8 cellular contexts compared by ENCODE assay signal in genomic region chr1:152458384-152459185, GRCh38. TPM values are rescaled to one million over a fixed set of nuclear protein-coding genes. Genes with fewer than 3 reads are reported as not detected.
A peak's percentile ranks its signal among the peaks of the same experiment; 100 is the strongest.
DNase-seq lines count a peak whose midpoint lies in the region; ATAC-seq, FAIRE-seq and TF ChIP-seq lines count a peak whose summit lies in the region.

No MANE protein-coding gene starts in this region.

- H3K4me3 ChIP-seq in NT2/D1 (ENCODE audit: insufficient read length, low read depth) (no peak overlapping the region), endothelial cell of umbilical vein (replicated peaks in 1 of 3; ENCODE audit: insufficient read depth in 1 of 3, low read depth in 1 of 3, low read length in 3 of 3) (no peak overlapping the region)
- no peak overlapping the region for H3K4me3 ChIP-seq in naive thymus-derived CD4-positive, alpha-beta T cell (ENCODE audit: low read length)

- no peak overlapping the region for H2AFZ ChIP-seq in endothelial cell of umbilical vein (ENCODE audit: low read depth, low read length)

- H3K9ac ChIP-seq in NT2/D1 (ENCODE audit: insufficient read length, low read depth) (no peak overlapping the region), endothelial cell of umbilical vein (replicated peaks; ENCODE audit: extremely low read depth, insufficient read depth, low read length) (no peak overlapping the region)

- TF ChIP-seq CTCF in endothelial cell of umbilical vein (IDR thresholded peaks at IDR 0.05; ENCODE audit: extremely low read depth in 1 of 2, insufficient read depth in 1 of 2, low read depth in 1 of 2, low read length in 2 of 2), result peak; percentile 78 to 80

- peak overlapping the region in 5 of 9 donors; percentile 2 to 78 (median 19) for H3K27ac Mint-ChIP-seq in naive thymus-derived CD4-positive, alpha-beta T cell

- peaks cover 5% of the 10 kb centered on the region for H3K27me3 ChIP-seq in NT2/D1 (ENCODE audit: insufficient read depth, insufficient read length)
- H3K27me3 ChIP-seq in endothelial cell of umbilical vein (ENCODE audit: control insufficient read depth in 2 of 2, insufficient read depth in 2 of 2, low read length in 2 of 2), result peaks cover 0 to 4% of the 10 kb centered on the region in 2 experiments
- no peaks in the 10 kb centered on the region for H3K27me3 ChIP-seq in naive thymus-derived CD4-positive, alpha-beta T cell (ENCODE audit: control insufficient read depth in 2 of 2, insufficient read depth in 2 of 2, low read length in 2 of 2)

- intact Hi-C loops in endothelial cell of umbilical vein (cut with micrococcal nuclease), result loop anchor here (1.0 to 5.0 kb wide), 6 partner anchors 18 to 406 kb away; no protein-coding TSS in a partner anchor
- intact Hi-C loops in naive thymus-derived CD4-positive, alpha-beta T cell (cut with micrococcal nuclease), result loop anchor here (1.0 to 2.0 kb wide), 6 partner anchors 17 to 406 kb away; no protein-coding TSS in a partner anchor

- H3K27ac ChIP-seq in endothelial cell of umbilical vein (ENCODE audit: insufficient read depth, low read depth, low read length), result no peak overlapping the region
- H3K27ac ChIP-seq in naive thymus-derived CD4-positive, alpha-beta T cell (ENCODE audit: low read depth, low read length), result no peak overlapping the region

- peaks cover 0 to 15% (median 0%) of the 10 kb centered on the region in 5 donors for H3K27me3 Mint-ChIP-seq in naive thymus-derived CD4-positive, alpha-beta T cell

- no peaks in the 10 kb centered on the region for H3K9me1 ChIP-seq in endothelial cell of umbilical vein (replicated peaks; ENCODE audit: control insufficient read depth, extremely low read depth, insufficient read depth, low read length)

- H3K9me3 ChIP-seq in NT2/D1 (ENCODE audit: insufficient read depth, low read length) (no peaks in the 10 kb centered on the region; the same call in 1 of the 2 replicates), endothelial cell of umbilical vein (replicated peaks; ENCODE audit: control insufficient read depth, insufficient read depth, low read length) (no peaks in the 10 kb centered on the region)
- H3K9me3 ChIP-seq in naive thymus-derived CD4-positive, alpha-beta T cell (ENCODE audit: control insufficient read depth in 2 of 3, low read length in 3 of 3), result no peaks in the 10 kb centered on the region

- CTCF ChIA-PET in endothelial cell of umbilical vein (lab: Charles Lee), result interaction anchor here (0.5 to 3.5 kb wide), 78 partner anchors 8 to 462 kb away, joined by 3 to 296 read pairs (median 5); partner anchors contain the start of gene S100A11
- CTCF ChIA-PET in naive thymus-derived CD4-positive, alpha-beta T cell (lab: Charles Lee), result interaction anchor here (0.6 to 3.3 kb wide), 27 partner anchors 9 to 491 kb away, joined by 3 to 27 read pairs (median 7); no protein-coding TSS in a partner anchor

- H3K36me3 Mint-ChIP-seq in naive thymus-derived CD4-positive, alpha-beta T cell, result no peaks in the 10 kb centered on the region

- H4K20me1 ChIP-seq in endothelial cell of umbilical vein (replicated peaks; ENCODE audit: control insufficient read depth, extremely low read depth, insufficient read depth, low read length), result no peaks in the 10 kb centered on the region

- POLR2A ChIA-PET in endothelial cell of umbilical vein (lab: Charles Lee), result interaction anchor here (0.6 kb wide), 1 partner anchor 16 kb away, joined by 5 read pairs; no protein-coding TSS in a partner anchor
- POLR2A ChIA-PET in naive thymus-derived CD4-positive, alpha-beta T cell (lab: Charles Lee), result no interaction called here

- peak overlapping the region in 8 of 10 donors; percentile 4 to 68 (median 48) for H3K4me3 Mint-ChIP-seq in naive thymus-derived CD4-positive, alpha-beta T cell

- no peak for TF ChIP-seq POLR2A in endothelial cell of umbilical vein (IDR thresholded peaks at IDR 0.05; ENCODE audit: low read depth, low read length)

- H3K4me1 ChIP-seq in NT2/D1 (ENCODE audit: insufficient read depth, insufficient read length) (no peaks in the 10 kb centered on the region), endothelial cell of umbilical vein (ENCODE audit: control insufficient read depth, extremely low read depth, insufficient read depth, low read length) (no peaks in the 10 kb centered on the region)
- H3K4me1 ChIP-seq in naive thymus-derived CD4-positive, alpha-beta T cell (ENCODE audit: control insufficient read depth in 2 of 2, insufficient read depth in 2 of 2, low read length in 2 of 2), result peaks cover 5 to 10% of the 10 kb centered on the region in 2 donors

- peak; percentile 95 for FAIRE-seq in endothelial cell of umbilical vein (lab: Jason Lieb, UNC)

- no peak overlapping the region for H3K4me2 ChIP-seq in endothelial cell of umbilical vein (ENCODE audit: insufficient read depth, low read length)

- BruUV-seq in endothelial cell of umbilical vein (replicated peaks; lab: Mats Ljungman, UMichigan), result no TSS peak

- H3K9me3 Mint-ChIP-seq in naive thymus-derived CD4-positive, alpha-beta T cell, result no peaks in the 10 kb centered on the region

- H3K36me3 ChIP-seq in NT2/D1 (ENCODE audit: insufficient read depth, insufficient read length, low read length) (no peaks in the 10 kb centered on the region), endothelial cell of umbilical vein (ENCODE audit: control insufficient read depth in 2 of 2, extremely low read depth in 1 of 2, insufficient read depth in 2 of 2, low read length in 2 of 2) (no peaks in the 10 kb centered on the region)
- no peaks in the 10 kb centered on the region for H3K36me3 ChIP-seq in naive thymus-derived CD4-positive, alpha-beta T cell (ENCODE audit: control insufficient read depth in 2 of 3, insufficient read depth in 3 of 3, low read length in 3 of 3)

- H3K79me2 ChIP-seq in endothelial cell of umbilical vein (ENCODE audit: control insufficient read depth, insufficient read depth, low read length), result no peaks in the 10 kb centered on the region

- dilution Hi-C loops in endothelial cell of umbilical vein (cut with MboI; ENCODE audit: extremely low pct_ligation_motif_present, low sequenced_read_pairs), result no loop called here

- peak; percentile 41 for ATAC-seq in HG03175 (IDR thresholded peaks at IDR 0.05; ENCODE audit: unreplicated experiment)
- ATAC-seq in naive thymus-derived CD4-positive, alpha-beta T cell, result peak; percentile 83
- no peak for ATAC-seq in GM21367 (IDR thresholded peaks at IDR 0.05; ENCODE audit: unreplicated experiment)

- DNase-seq in DMS114 treated with DMSO at 0.1 percent for 48 hours (lab: John Stamatoyannopoulos, UW; ENCODE audit: unreplicated experiment) (peak; percentile 90), NT2/D1 (ENCODE audit: low read depth, low spot score) (peak; percentile 88), endothelial cell of umbilical vein (ENCODE audit: low read depth, low spot score) (peak; percentile 81)
- peak; percentile 59 to 63 for DNase-seq in activated CD8-positive, alpha-beta memory T cell treated with anti-CD3 and anti-CD28 coated beads for 4 hours (ENCODE audit: low read depth in 2 of 2)
- peak; percentile 59 to 80 (median 72) for DNase-seq in naive thymus-derived CD4-positive, alpha-beta T cell
- DNase-seq in stimulated activated CD8-positive, alpha-beta memory T cell treated with anti-CD3 and anti-CD28 coated beads, Interleukin-7, amount 100 ng/mL, for 24 hours (ENCODE audit: low read depth), result peak; percentile 64

- peaks cover 22 to 30% (median 27%) of the 10 kb centered on the region in 7 donors for H3K4me1 Mint-ChIP-seq in naive thymus-derived CD4-positive, alpha-beta T cell

TF ChIP-seq in endothelial cell of umbilical vein, 7 proteins besides CTCF, POLR2A, EP300 and RAD21 (continues in another document):
- TF ChIP-seq POLR2AphosphoS5 (IDR thresholded peaks at IDR 0.05; ENCODE audit: insufficient read depth, low read depth, low read length), result no peak
- TF ChIP-seq FOS (IDR thresholded peaks at IDR 0.05; ENCODE audit: borderline replicate concordance, insufficient read depth, low read length), result no peak
- TF ChIP-seq JUN (IDR thresholded peaks at IDR 0.05; ENCODE audit: borderline replicate concordance, insufficient read depth, insufficient read length, low read depth), result no peak
- no peak for TF ChIP-seq EZH2 (IDR thresholded peaks at IDR 0.05; ENCODE audit: borderline replicate concordance, low read depth, low read length, severe bottlenecking)

RNA-seq across cellular contexts. Expression of gene CRNN, which starts 44.5 kb away (rescaled TPM):
- total RNA-seq in endothelial cell of umbilical vein, result not detected in 2 replicates
- not detected in 2 replicates for polyA plus RNA-seq in endothelial cell of umbilical vein
- polyA plus RNA-seq in endothelial cell of umbilical vein (2011; cell fraction: cytosol; rRNA removed), result not detected in 2 replicates
- not detected in 2 replicates for polyA plus RNA-seq in endothelial cell of umbilical vein (2011; cell fraction: nucleus; rRNA removed)
- polyA plus RNA-seq in endothelial cell of umbilical vein (2012), result not detected in 2 replicates
- polyA minus RNA-seq in endothelial cell of umbilical vein, result not detected in 2 replicates
- polyA minus RNA-seq in endothelial cell of umbilical vein (2011; cell fraction: cytosol; rRNA and poly(A)+ RNA removed), result not detected
- polyA minus RNA-seq in endothelial cell of umbilical vein (2011; cell fraction: nucleus; rRNA and poly(A)+ RNA removed), result not detected in 2 replicates
- total RNA-seq in naive thymus-derived CD4-positive, alpha-beta T cell, result not detected
- not detected for polyA plus RNA-seq in naive thymus-derived CD4-positive, alpha-beta T cell

RNA-seq across cellular contexts. Expression of gene LCE5A, which starts 52.0 kb away (rescaled TPM):
- total RNA-seq in endothelial cell of umbilical vein, result not detected in 2 replicates
- not detected in 2 replicates for polyA plus RNA-seq in endothelial cell of umbilical vein
- polyA plus RNA-seq in endothelial cell of umbilical vein (2011; cell fraction: cytosol; rRNA removed), result not detected in 2 replicates
- polyA plus RNA-seq in endothelial cell of umbilical vein (2011; cell fraction: nucleus; rRNA removed), result not detected in 2 replicates
- not detected in 2 replicates for polyA plus RNA-seq in endothelial cell of umbilical vein (2012)
- polyA minus RNA-seq in endothelial cell of umbilical vein, result not detected in 2 replicates
- polyA minus RNA-seq in endothelial cell of umbilical vein (2011; cell fraction: cytosol; rRNA and poly(A)+ RNA removed), result not detected
- not detected in 2 replicates for polyA minus RNA-seq in endothelial cell of umbilical vein (2011; cell fraction: nucleus; rRNA and poly(A)+ RNA removed)
- total RNA-seq in naive thymus-derived CD4-positive, alpha-beta T cell, result not detected
- not detected for polyA plus RNA-seq in naive thymus-derived CD4-positive, alpha-beta T cell

RNA-seq across cellular contexts. Expression of gene CRCT1, which starts 55.7 kb away (rescaled TPM):
- not detected in 2 replicates for total RNA-seq in endothelial cell of umbilical vein
- not detected in 2 replicates for polyA plus RNA-seq in endothelial cell of umbilical vein
- not detected in 2 replicates for polyA plus RNA-seq in endothelial cell of umbilical vein (2011; cell fraction: cytosol; rRNA removed)
- polyA plus RNA-seq in endothelial cell of umbilical vein (2011; cell fraction: nucleus; rRNA removed), result not detected in 2 replicates
- polyA plus RNA-seq in endothelial cell of umbilical vein (2012), result not detected in 2 replicates
- polyA minus RNA-seq in endothelial cell of umbilical vein, result not detected in 2 replicates
- not detected for polyA minus RNA-seq in endothelial cell of umbilical vein (2011; cell fraction: cytosol; rRNA and poly(A)+ RNA removed)
- not detected in 2 replicates for polyA minus RNA-seq in endothelial cell of umbilical vein (2011; cell fraction: nucleus; rRNA and poly(A)+ RNA removed)
- not detected for total RNA-seq in naive thymus-derived CD4-positive, alpha-beta T cell
- polyA plus RNA-seq in naive thymus-derived CD4-positive, alpha-beta T cell, result not detected
